In the genomic region with DNA sequence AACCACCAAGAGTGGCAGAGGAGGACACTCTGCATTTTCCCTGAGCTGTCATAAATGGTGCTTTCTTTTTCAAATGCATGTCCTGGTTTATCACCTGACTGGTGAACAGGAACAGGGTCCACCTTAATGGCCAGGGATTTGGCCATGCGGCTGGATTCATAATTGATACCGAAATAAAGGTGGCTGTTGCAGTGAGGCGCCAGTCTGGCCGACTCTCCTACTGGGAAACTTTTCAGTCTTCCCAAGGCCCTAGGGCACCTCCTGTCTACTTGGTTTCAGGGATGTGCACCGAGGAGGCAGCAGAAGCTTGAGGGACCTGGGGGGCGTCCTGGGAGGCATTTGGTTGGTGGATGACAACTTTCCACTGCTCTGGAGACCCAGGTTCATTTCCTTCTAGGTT, we compare ENCODE assay signal across 24 cellular contexts. TPM values are rescaled to one million over a fixed set of nuclear protein-coding genes. Genes with fewer than 3 reads are reported as not detected.
DNase-seq lines count a peak whose midpoint lies in the region; ATAC-seq and TF ChIP-seq lines count a peak whose summit lies in the region.
"Had no signal": no experiment of that assay in that cellular context is flagged by ENCODE, and none has a peak within 500 bp of the region (broad histone marks: within the 10 kb centered on the region; RNA-seq: fewer than 3 reads in every experiment).

No MANE protein-coding gene starts in this region.

- peak overlapping the region; percentile 60 for H3K27ac ChIP-seq in colonic mucosa
- peak overlapping the region; percentile 37 to 62 (median 48) for H3K27ac ChIP-seq in transverse colon
- H3K27ac ChIP-seq: dorsolateral prefrontal cortex, prostate gland had no signal

- WGBS in transverse colon (ENCODE audit: low coverage in 1 of 2), 2 donors, result 71% methylated on average over 6 of the region's 6 CpGs; no CpG with 5 or more reads in 1 of the 2 donors

- H3K4me3 ChIP-seq in colonic mucosa (no peak overlapping the region), transverse colon (no peak overlapping the region)
- H3K4me3 ChIP-seq: dorsolateral prefrontal cortex, HAP-1, prostate gland, right lobe of liver had no signal

- H3K9me3 ChIP-seq in colonic mucosa, result no peaks in the 10 kb centered on the region
- no peaks in the 10 kb centered on the region for H3K9me3 ChIP-seq in transverse colon
- H3K9me3 ChIP-seq: HAP-1, prostate gland, right lobe of liver had no signal

- no peak for TF ChIP-seq EP300 in transverse colon (IDR thresholded peaks at IDR 0.05; ENCODE audit: low read depth)

- H3K36me3 ChIP-seq in colonic mucosa, result no peaks in the 10 kb centered on the region
- no peaks in the 10 kb centered on the region for H3K36me3 ChIP-seq in transverse colon
- H3K36me3 ChIP-seq: HAP-1, prostate gland, right lobe of liver had no signal

- no peak for ATAC-seq in GM18520 (IDR thresholded peaks at IDR 0.05; ENCODE audit: unreplicated experiment)
- ATAC-seq: WTC11 had no signal

- H3K27me3 ChIP-seq in colonic mucosa, result no peaks in the 10 kb centered on the region
- H3K27me3 ChIP-seq in transverse colon, result no peaks in the 10 kb centered on the region
- H3K27me3 ChIP-seq: right lobe of liver had no signal

- intact Hi-C loops in colonic mucosa (cut with DNase I), result no loop called here
- intact Hi-C loops in transverse colon (cut with DNase I; ENCODE audit: low total_unique reads), result no loop called here

- H3K9ac ChIP-seq in colonic mucosa (ENCODE audit: low read depth in 2 of 2, low read length in 2 of 2), result no peak overlapping the region

- TF ChIP-seq CTCF in colonic mucosa (IDR thresholded peaks at IDR 0.05) (no peak), transverse colon (IDR thresholded peaks at IDR 0.05) (no peak)

- in situ Hi-C loops in transverse colon (cut with MboI; ENCODE audit: low pct_ligation_motif_present in 1 of 4, low pct_unique_long_range_greater_than_20kb in 1 of 4, low sequenced_read_pairs in 3 of 4), result no loop called here

- H3K4me1 ChIP-seq in colonic mucosa, result no peaks in the 10 kb centered on the region
- H3K4me1 ChIP-seq in transverse colon, result peaks cover 0 to 15% (median 6%) of the 10 kb centered on the region in 4 donors
- H3K4me1 ChIP-seq: HAP-1, prostate gland, right lobe of liver had no signal

- TF ChIP-seq POLR2A in transverse colon (IDR thresholded peaks at IDR 0.05), result no peak

- DNase-seq in RPMI7951 (ENCODE audit: low read depth) (peak; percentile 51), colonic mucosa (no peak), mesenteric fat pad (ENCODE audit: low spot score) (peak; percentile 67), transverse colon (no peak), NCI-H774 (lab: John Stamatoyannopoulos, UW) (no peak), iPS-NIHi11 (ENCODE audit: low spot score) (no peak)
- DNase-seq: activated gamma-delta T cell treated with Interleukin-2 at 50 U/mL for 16 hours; activated naive CD8-positive, alpha-beta T cell treated with anti-CD3 and anti-CD28 coated beads, Interleukin-2, amount 10 ng/mL, durations not matched to agents 7 days and 5 days; activated T-cell treated with anti-CD3 and anti-CD28 coated beads, Interleukin-2, amount 50 U/mL, for 24 hours; DMS79; dorsolateral prefrontal cortex; hypothalamus; Kasumi-1; naive B cell; NCI-H1436 treated with DMSO at 0.1 percent for 48 hours; NCI-H2107; NCI-H748 treated with DMSO at 0.1 percent for 48 hours; stimulated activated CD4-positive, alpha-beta T cell treated with anti-CD3 and anti-CD28 coated beads, Interleukin-15, amount 100 ng/mL, for 24 hours; stimulated activated CD4-positive, alpha-beta T cell treated with anti-CD3 and anti-CD28 coated beads, Interleukin-4, amount 100 ng/mL, for 4 hours had no signal

RNA-seq across cellular contexts. Expression of a gene that starts 46.4 kb away (rescaled TPM):
- total RNA-seq in RPMI7951 (2014; rRNA removed; shearing (Covaris generic)), result 62.6 and 72.3 TPM in 2 replicates
- total RNA-seq in colonic mucosa (10 to 100 TPM in 1 of 2 donors, 1 to 10 TPM in 1; 6.1 to 19.0 TPM), mesenteric fat pad (7.2 TPM), transverse colon (1 to 10 TPM in 3 of 4 donors, under 1 TPM in 1; 0.80 to 6.2 (median 3.6) TPM)

Comparison
In these comparisons a context has a peak if more than half of its experiments do, and no peak if none do; other contexts are left out.
1. DNase-seq: peak in RPMI7951 (single experiment) and mesenteric fat pad (single experiment); none in colonic mucosa (single experiment), transverse colon (single experiment), NCI-H774 (single experiment) and iPS-NIHi11 (single experiment).